Comparison of ENCODE assay signal across 9 cellular contexts in the genomic region with DNA sequence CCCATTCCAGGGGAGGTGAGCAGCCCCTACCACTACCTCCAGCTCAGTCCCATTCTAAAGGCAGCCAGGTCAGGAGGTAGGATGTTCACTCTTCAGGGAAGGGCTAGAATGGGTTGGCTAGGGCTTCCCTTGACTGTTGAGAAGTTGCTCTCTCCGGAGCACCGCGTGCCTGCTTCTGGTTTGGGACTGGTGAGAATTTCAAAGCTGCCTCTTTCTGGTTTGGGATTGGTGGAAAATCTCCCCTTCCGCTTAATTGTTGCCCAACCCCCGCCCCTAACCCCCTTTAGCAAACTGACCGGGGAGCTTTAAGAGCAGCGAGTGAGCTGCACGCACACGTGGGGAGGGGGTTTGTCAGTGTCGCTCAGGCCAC.
A peak's percentile ranks its signal among the peaks of the same experiment; 100 is the strongest.
DNase-seq lines count a peak whose midpoint lies in the region.
"Had no signal": no experiment of that assay in that cellular context is flagged by ENCODE, and none has a peak within 500 bp of the region (broad histone marks: within the 10 kb centered on the region; RNA-seq: fewer than 3 reads in every experiment).

No MANE protein-coding gene starts in this region.

- H3K27me3 ChIP-seq in subcutaneous abdominal adipose tissue (ENCODE audit: control insufficient read depth in 5 of 5, insufficient read depth in 4 of 5, low read length in 5 of 5), result no peaks in the 10 kb centered on the region

- peak overlapping the region; percentile 98 for H3K4me3 ChIP-seq in SK-N-MC
- peak overlapping the region; percentile 56 to 72 (median 70) for H3K4me3 ChIP-seq in subcutaneous abdominal adipose tissue (ENCODE audit: low read depth in 1 of 5, low read length in 5 of 5)

- H3K36me3 ChIP-seq in SK-N-MC (ENCODE audit: insufficient read depth, low read length) (no peaks in the 10 kb centered on the region), subcutaneous abdominal adipose tissue (ENCODE audit: control insufficient read depth in 5 of 5, insufficient read depth in 5 of 5, low read length in 5 of 5) (no peaks in the 10 kb centered on the region)

- H3K9me3 ChIP-seq in SK-N-MC (ENCODE audit: low read depth, low read length) (no peaks in the 10 kb centered on the region), subcutaneous abdominal adipose tissue (ENCODE audit: control insufficient read depth in 5 of 5, low read length in 5 of 5) (no peaks in the 10 kb centered on the region)

- H3K9ac ChIP-seq in SK-N-MC (ENCODE audit: insufficient read length) (peak overlapping the region; percentile 84), subcutaneous abdominal adipose tissue (ENCODE audit: low read length in 5 of 5) (peak overlapping the region in 4 of 5 donors; percentile 50 to 71 (median 56))

- H3K4me1 ChIP-seq in subcutaneous abdominal adipose tissue (ENCODE audit: control insufficient read depth in 5 of 5, insufficient read depth in 5 of 5, low read length in 5 of 5), result peaks cover 7 to 26% (median 22%) of the 10 kb centered on the region in 5 donors

- H3K27ac ChIP-seq in SK-N-MC, result no peak overlapping the region
- no peak overlapping the region for H3K27ac ChIP-seq in subcutaneous abdominal adipose tissue (ENCODE audit: low read depth, low read length)
- H3K27ac ChIP-seq: 22Rv1 had no signal

- DNase-seq in DMS 273 (lab: John Stamatoyannopoulos, UW; ENCODE audit: unreplicated experiment) (peak; percentile 23), DMS 273 treated with DMSO at 0.1 percent for 48 hours (lab: John Stamatoyannopoulos, UW) (no peak), SK-N-MC (ENCODE audit: low read depth, low spot score) (no peak), hepatic stellate cell (ENCODE audit: low spot score) (peak; percentile 4), SIG-M5 treated with dmso at 0.1 percent for 504 hours (lab: John Stamatoyannopoulos, UW; ENCODE audit: unreplicated experiment) (no peak), glomerular visceral epithelial cell (ENCODE audit: extremely low spot score) (no peak), GDM1 (lab: John Stamatoyannopoulos, UW) (no peak)

Comparison
In these comparisons a context has a peak if more than half of its experiments do, and no peak if none do; other contexts are left out.
1. DNase-seq: peak in DMS 273 (single experiment) and hepatic stellate cell (single experiment); none in DMS 273 treated with DMSO at 0.1 percent for 48 hours (single experiment), SK-N-MC (single experiment), SIG-M5 treated with dmso at 0.1 percent for 504 hours (single experiment), glomerular visceral epithelial cell (single experiment) and GDM1 (single experiment).